Comparison of ENCODE assay signal across 26 cellular contexts in genomic region chr2:138609446-138609845, GRCh38.
"Had no signal": no experiment of that assay in that cellular context is flagged by ENCODE, and none has a peak within 500 bp of the region (broad histone marks: within the 10 kb centered on the region; RNA-seq: fewer than 3 reads in every experiment).

No MANE protein-coding gene starts in this region.

- H2AFZ ChIP-seq: PC-9 had no signal

- H3K4me2 ChIP-seq: PC-9 had no signal

- DNase-seq: IMR-90, Karpas-422, KG1, MG63, NCI-H1092, NCI-H1105 treated with DMSO at 0.1 percent for 48 hours, NCI-H1417 treated with DMSO at 0.1 percent for 48 hours, NCI-H146, NCI-H1694 treated with DMSO at 0.1 percent for 48 hours, NCI-H1930, NCI-H2081, NCI-H2107, NCI-H2227 treated with DMSO at 0.1 percent for 48 hours, NCI-H446, NCI-H510A, NCI-H524 treated with DMSO at 0.1 percent for 48 hours, NCI-H69, NCI-H774, PC-9, Right ventricle myocardium superior, RPMI8226, SIG-M5 had no signal

- H3K4me3 ChIP-seq: MG63, PC-9, SJSA1, SK-N-MC had no signal

- H3K27ac ChIP-seq: PC-9, SJSA1, SK-N-MC had no signal

- H3K36me3 ChIP-seq: MG63, SJSA1 had no signal

- FAIRE-seq: HepG2, RCC 7860 had no signal

- H3K9me3 ChIP-seq: MG63, SJSA1 had no signal

- ATAC-seq: HepG2 had no signal

- H3K4me1 ChIP-seq: SJSA1 had no signal

- H3K27me3 ChIP-seq: MG63, SJSA1 had no signal
